Comparison of ENCODE assay signal across 1 cellular context in the genomic region with DNA sequence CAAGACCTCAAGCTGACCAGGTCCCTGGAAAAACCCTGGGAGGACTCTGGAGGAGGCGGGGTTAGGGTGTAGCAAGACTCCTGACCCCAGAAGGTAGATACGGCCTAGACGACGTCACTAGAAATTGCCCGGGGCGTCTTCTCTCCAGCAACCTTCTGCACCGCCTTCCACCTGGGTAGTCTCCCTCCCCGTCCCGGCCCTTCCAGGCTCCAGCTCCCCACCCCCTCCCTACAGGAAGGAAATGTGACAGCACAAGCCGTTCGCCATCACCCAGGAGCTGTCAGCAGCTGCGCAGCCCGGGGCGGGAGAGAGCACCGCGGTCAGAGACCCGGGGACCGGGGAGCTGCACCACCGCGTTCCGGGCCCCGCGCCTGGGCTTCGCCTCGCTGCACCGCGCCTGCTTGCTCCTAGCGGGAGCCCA.
TF ChIP-seq lines count a peak whose summit lies in the region.

No MANE protein-coding gene starts in this region.

TF ChIP-seq in HepG2, 621 proteins besides CTCF, POLR2A, EP300 and RAD21 (continued from another document):
- TF ChIP-seq RBAK (CRISPR knock-in tag; IDR thresholded peaks at IDR 0.05), result no peak
- TF ChIP-seq, protein P1, sequence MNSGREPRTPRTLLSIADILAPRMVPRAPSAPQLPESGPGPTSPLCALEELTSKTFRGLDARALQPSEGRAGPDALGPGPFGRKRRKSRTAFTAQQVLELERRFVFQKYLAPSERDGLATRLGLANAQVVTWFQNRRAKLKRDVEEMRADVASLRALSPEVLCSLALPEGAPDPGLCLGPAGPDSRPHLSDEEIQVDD (CRISPR knock-in tag; IDR thresholded peaks at IDR 0.05; ENCODE audit: borderline replicate concordance), result no peak
- TF ChIP-seq, protein P2, sequence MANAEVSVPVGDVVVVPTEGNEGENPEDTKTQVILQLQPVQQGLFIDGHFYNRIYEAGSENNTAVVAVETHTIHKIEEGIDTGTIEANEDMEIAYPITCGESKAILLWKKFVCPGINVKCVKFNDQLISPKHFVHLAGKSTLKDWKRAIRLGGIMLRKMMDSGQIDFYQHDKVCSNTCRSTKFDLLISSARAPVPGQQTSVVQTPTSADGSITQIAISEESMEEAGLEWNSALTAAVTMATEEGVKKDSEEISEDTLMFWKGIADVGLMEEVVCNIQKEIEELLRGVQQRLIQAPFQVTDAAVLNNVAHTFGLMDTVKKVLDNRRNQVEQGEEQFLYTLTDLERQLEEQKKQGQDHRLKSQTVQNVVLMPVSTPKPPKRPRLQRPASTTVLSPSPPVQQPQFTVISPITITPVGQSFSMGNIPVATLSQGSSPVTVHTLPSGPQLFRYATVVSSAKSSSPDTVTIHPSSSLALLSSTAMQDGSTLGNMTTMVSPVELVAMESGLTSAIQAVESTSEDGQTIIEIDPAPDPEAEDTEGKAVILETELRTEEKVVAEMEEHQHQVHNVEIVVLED (CRISPR knock-in tag; IDR thresholded peaks at IDR 0.05; ENCODE audit: borderline replicate concordance), result no peak
- TF ChIP-seq, protein P3, sequence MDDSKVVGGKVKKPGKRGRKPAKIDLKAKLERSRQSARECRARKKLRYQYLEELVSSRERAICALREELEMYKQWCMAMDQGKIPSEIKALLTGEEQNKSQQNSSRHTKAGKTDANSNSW (CRISPR knock-in tag; IDR thresholded peaks at IDR 0.05; ENCODE audit: borderline replicate concordance), result no peak
- TF ChIP-seq, protein P4, sequence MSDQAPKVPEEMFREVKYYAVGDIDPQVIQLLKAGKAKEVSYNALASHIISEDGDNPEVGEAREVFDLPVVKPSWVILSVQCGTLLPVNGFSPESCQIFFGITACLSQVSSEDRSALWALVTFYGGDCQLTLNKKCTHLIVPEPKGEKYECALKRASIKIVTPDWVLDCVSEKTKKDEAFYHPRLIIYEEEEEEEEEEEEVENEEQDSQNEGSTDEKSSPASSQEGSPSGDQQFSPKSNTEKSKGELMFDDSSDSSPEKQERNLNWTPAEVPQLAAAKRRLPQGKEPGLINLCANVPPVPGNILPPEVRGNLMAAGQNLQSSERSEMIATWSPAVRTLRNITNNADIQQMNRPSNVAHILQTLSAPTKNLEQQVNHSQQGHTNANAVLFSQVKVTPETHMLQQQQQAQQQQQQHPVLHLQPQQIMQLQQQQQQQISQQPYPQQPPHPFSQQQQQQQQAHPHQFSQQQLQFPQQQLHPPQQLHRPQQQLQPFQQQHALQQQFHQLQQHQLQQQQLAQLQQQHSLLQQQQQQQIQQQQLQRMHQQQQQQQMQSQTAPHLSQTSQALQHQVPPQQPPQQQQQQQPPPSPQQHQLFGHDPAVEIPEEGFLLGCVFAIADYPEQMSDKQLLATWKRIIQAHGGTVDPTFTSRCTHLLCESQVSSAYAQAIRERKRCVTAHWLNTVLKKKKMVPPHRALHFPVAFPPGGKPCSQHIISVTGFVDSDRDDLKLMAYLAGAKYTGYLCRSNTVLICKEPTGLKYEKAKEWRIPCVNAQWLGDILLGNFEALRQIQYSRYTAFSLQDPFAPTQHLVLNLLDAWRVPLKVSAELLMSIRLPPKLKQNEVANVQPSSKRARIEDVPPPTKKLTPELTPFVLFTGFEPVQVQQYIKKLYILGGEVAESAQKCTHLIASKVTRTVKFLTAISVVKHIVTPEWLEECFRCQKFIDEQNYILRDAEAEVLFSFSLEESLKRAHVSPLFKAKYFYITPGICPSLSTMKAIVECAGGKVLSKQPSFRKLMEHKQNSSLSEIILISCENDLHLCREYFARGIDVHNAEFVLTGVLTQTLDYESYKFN (CRISPR knock-in tag; conservative IDR thresholded peaks at IDR 0.05), result no peak
- TF ChIP-seq, protein P5, sequence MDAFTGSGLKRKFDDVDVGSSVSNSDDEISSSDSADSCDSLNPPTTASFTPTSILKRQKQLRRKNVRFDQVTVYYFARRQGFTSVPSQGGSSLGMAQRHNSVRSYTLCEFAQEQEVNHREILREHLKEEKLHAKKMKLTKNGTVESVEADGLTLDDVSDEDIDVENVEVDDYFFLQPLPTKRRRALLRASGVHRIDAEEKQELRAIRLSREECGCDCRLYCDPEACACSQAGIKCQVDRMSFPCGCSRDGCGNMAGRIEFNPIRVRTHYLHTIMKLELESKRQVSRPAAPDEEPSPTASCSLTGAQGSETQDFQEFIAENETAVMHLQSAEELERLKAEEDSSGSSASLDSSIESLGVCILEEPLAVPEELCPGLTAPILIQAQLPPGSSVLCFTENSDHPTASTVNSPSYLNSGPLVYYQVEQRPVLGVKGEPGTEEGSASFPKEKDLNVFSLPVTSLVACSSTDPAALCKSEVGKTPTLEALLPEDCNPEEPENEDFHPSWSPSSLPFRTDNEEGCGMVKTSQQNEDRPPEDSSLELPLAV (CRISPR knock-in tag; conservative IDR thresholded peaks at IDR 0.05; ENCODE audit: low read depth), result no peak
- TF ChIP-seq, protein P6, sequence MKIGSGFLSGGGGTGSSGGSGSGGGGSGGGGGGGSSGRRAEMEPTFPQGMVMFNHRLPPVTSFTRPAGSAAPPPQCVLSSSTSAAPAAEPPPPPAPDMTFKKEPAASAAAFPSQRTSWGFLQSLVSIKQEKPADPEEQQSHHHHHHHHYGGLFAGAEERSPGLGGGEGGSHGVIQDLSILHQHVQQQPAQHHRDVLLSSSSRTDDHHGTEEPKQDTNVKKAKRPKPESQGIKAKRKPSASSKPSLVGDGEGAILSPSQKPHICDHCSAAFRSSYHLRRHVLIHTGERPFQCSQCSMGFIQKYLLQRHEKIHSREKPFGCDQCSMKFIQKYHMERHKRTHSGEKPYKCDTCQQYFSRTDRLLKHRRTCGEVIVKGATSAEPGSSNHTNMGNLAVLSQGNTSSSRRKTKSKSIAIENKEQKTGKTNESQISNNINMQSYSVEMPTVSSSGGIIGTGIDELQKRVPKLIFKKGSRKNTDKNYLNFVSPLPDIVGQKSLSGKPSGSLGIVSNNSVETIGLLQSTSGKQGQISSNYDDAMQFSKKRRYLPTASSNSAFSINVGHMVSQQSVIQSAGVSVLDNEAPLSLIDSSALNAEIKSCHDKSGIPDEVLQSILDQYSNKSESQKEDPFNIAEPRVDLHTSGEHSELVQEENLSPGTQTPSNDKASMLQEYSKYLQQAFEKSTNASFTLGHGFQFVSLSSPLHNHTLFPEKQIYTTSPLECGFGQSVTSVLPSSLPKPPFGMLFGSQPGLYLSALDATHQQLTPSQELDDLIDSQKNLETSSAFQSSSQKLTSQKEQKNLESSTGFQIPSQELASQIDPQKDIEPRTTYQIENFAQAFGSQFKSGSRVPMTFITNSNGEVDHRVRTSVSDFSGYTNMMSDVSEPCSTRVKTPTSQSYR (CRISPR knock-in tag; IDR thresholded peaks at IDR 0.05; ENCODE audit: borderline replicate concordance), result no peak
- TF ChIP-seq, protein P7, sequence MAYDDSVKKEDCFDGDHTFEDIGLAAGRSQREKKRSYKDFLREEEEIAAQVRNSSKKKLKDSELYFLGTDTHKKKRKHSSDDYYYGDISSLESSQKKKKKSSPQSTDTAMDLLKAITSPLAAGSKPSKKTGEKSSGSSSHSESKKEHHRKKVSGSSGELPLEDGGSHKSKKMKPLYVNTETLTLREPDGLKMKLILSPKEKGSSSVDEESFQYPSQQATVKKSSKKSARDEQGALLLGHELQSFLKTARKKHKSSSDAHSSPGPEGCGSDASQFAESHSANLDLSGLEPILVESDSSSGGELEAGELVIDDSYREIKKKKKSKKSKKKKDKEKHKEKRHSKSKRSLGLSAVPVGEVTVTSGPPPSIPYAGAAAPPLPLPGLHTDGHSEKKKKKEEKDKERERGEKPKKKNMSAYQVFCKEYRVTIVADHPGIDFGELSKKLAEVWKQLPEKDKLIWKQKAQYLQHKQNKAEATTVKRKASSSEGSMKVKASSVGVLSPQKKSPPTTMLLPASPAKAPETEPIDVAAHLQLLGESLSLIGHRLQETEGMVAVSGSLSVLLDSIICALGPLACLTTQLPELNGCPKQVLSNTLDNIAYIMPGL (CRISPR knock-in tag; IDR thresholded peaks at IDR 0.05; ENCODE audit: borderline replicate concordance in 1 of 2, low read depth in 1 of 2), result no peak
TF ChIP-seq in HepG2: peak in this region for 0.
